ENCODE assay signal across 8 cellular contexts in the genomic region with DNA sequence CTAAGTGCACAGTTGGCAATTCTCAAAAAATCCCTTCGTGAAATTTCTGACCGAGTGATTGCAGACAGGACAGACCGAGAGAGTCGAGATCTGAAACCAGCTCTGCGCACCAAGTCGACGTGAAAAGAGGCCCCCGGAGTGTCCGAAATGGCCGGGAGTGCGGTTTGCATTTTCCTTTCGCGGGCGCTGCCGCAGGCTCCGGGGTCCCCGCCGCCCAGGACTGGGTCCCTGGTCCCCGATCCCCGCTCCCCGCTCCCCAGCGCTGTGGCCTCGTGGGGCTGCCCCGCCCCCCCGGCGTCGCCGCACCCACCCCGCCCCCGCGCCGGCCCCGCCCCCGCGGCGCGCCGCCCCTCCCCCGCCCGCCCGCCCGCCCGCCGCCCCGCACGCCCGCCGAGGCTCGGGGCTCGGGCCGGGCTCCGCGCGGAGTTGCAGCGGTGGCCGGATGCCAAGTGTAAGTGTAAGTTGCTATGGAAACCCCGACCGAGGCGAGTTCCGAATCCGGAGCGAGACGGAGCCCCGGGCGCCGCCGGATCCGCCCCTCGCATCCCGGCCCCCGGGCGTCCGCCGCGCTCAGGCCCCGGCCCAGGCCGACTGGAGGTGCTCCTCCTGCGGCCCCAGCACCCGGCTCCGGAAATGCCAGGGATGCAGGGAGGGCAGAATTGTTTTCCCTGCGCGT. TPM values are rescaled to one million over a fixed set of nuclear protein-coding genes. Genes with fewer than 3 reads are reported as not detected.
DNase-seq lines count a peak whose midpoint lies in the region; ATAC-seq and TF ChIP-seq lines count a peak whose summit lies in the region.

No MANE protein-coding gene starts in this region.

- H3K27me3 ChIP-seq in BJ (ENCODE audit: control insufficient read depth, insufficient read depth, low read length) (peaks cover 14% of the 10 kb centered on the region), OCI-LY1 (ENCODE audit: insufficient read depth, low read length) (peaks cover 3% of the 10 kb centered on the region; the same call in 1 of the 2 replicates), mononuclear cell (ENCODE audit: insufficient read depth, low read length) (peaks cover 38% of the 10 kb centered on the region), suprapubic skin (peaks cover 29% of the 10 kb centered on the region)

- H3F3A ChIP-seq in OCI-LY1 (ENCODE audit: insufficient read depth, low read length), result no peaks in the 10 kb centered on the region

- H3K36me3 ChIP-seq in BJ (ENCODE audit: control insufficient read depth, insufficient read depth, low read length), result peaks cover 4% of the 10 kb centered on the region
- H3K36me3 ChIP-seq in OCI-LY1 (ENCODE audit: insufficient read depth, low read length), result peaks cover 19% of the 10 kb centered on the region
- peaks cover 13% of the 10 kb centered on the region for H3K36me3 ChIP-seq in suprapubic skin

- H3K9me3 ChIP-seq in OCI-LY1 (ENCODE audit: low read length) (no peaks in the 10 kb centered on the region), mononuclear cell (ENCODE audit: low read depth, low read length) (no peaks in the 10 kb centered on the region), suprapubic skin (no peaks in the 10 kb centered on the region)

- POLR2A ChIA-PET in BJ (lab: Charles Lee), result interaction anchor here (0.6 kb wide), 1 partner anchor 10 kb away, joined by 3 read pairs; no protein-coding TSS in a partner anchor

- H3K79me2 ChIP-seq in OCI-LY1 (ENCODE audit: insufficient read depth, low read length), result no peaks in the 10 kb centered on the region

- under 1% methylated on average over 15 of the region's 82 CpGs for WGBS in suprapubic skin

- TF ChIP-seq EP300 in suprapubic skin (IDR thresholded peaks at IDR 0.05), result no peak

- no peak overlapping the region for H2AFZ ChIP-seq in OCI-LY1 (ENCODE audit: low read length)

- no peaks in the 10 kb centered on the region; the same call in 1 of the 2 replicates for H3K9me2 ChIP-seq in OCI-LY1 (ENCODE audit: low read depth, low read length)

- no peak for TF ChIP-seq POLR2A in erythroblast (IDR thresholded peaks at IDR 0.05; ENCODE audit: low read length)
- no peak for TF ChIP-seq POLR2A in suprapubic skin (IDR thresholded peaks at IDR 0.05)

- H3K9ac ChIP-seq in OCI-LY1 (ENCODE audit: low read length), result peak overlapping the region; percentile 61

- ATAC-seq in GM19035 (IDR thresholded peaks at IDR 0.05; ENCODE audit: unreplicated experiment) (peak; percentile 48), HG03139 (IDR thresholded peaks at IDR 0.05; ENCODE audit: unreplicated experiment) (peak; percentile 43)

- H3K4me1 ChIP-seq in OCI-LY1 (ENCODE audit: insufficient read depth, low read length, severe bottlenecking), result peaks cover 35% of the 10 kb centered on the region
- peaks cover 31% of the 10 kb centered on the region for H3K4me1 ChIP-seq in mononuclear cell (ENCODE audit: insufficient read depth, low read length)
- peaks cover 29% of the 10 kb centered on the region for H3K4me1 ChIP-seq in suprapubic skin

- H3K27ac ChIP-seq in OCI-LY1 (ENCODE audit: low read depth, low read length, poor library complexity, severe bottlenecking) (no peak overlapping the region), suprapubic skin (peak overlapping the region; percentile 72)

- no peak for DNase-seq in BJ (ENCODE audit: low read depth)
- DNase-seq in activated T-cell treated with anti-CD3 and anti-CD28 coated beads, Interleukin-2, amount 50 U/mL, for 48 hours, result peak; percentile 64 to 73
- DNase-seq in erythroblast (lab: John Stamatoyannopoulos, UW), result peak; percentile 83 to 92
- DNase-seq in suprapubic skin (ENCODE audit: low spot score in 2 of 2), result peak; percentile 82 to 84

- peak overlapping the region; percentile 99 for H3K4me2 ChIP-seq in OCI-LY1 (ENCODE audit: low read length)

- H3K4me3 ChIP-seq in BJ (ENCODE audit: low read depth, low read length) (peak overlapping the region; percentile 57), OCI-LY1 (ENCODE audit: low read depth, low read length, poor library complexity, severe bottlenecking) (peak overlapping the region; percentile 68), mononuclear cell (ENCODE audit: low read length) (peak overlapping the region; percentile 47), suprapubic skin (peak overlapping the region; percentile 69)

- TF ChIP-seq CTCF in BJ (IDR thresholded peaks at IDR 0.05; ENCODE audit: insufficient read depth, low read depth, low read length) (no peak), OCI-LY1 (IDR thresholded peaks at IDR 0.05; ENCODE audit: low read length) (no peak), suprapubic skin (IDR thresholded peaks at IDR 0.05) (no peak)

- peaks cover 3% of the 10 kb centered on the region; the same call in 1 of the 2 replicates for H4K20me1 ChIP-seq in OCI-LY1 (ENCODE audit: insufficient read depth, low read length)

- CTCF ChIA-PET in BJ (lab: Yijun Ruan, JAX), result interaction anchor here (1.4 kb wide), 1 partner anchor 12 kb away, joined by 3 read pairs; no protein-coding TSS in a partner anchor

RNA-seq across cellular contexts. Expression of a gene that starts 4.5 kb away (rescaled TPM):
- 20.3 and 44.3 TPM in 2 replicates for polyA plus RNA-seq in BJ (2011; rRNA removed)
- 23.2 and 36.4 TPM in 2 replicates for polyA minus RNA-seq in BJ (2011; rRNA and poly(A)+ RNA removed)
- total RNA-seq in mononuclear cell (67.4 TPM), suprapubic skin (10 to 100 TPM; 24.4 to 55.3 (median 38.5) TPM)

RNA-seq across cellular contexts. Expression of a gene that starts 9.2 kb away (rescaled TPM):
- polyA plus RNA-seq in BJ (2011; rRNA removed), result 20.9 and 45.9 TPM in 2 replicates
- 3.0 and 3.2 TPM in 2 replicates for polyA minus RNA-seq in BJ (2011; rRNA and poly(A)+ RNA removed)
- 21.5 TPM for total RNA-seq in mononuclear cell
- total RNA-seq in suprapubic skin, result 10 to 100 TPM; 32.9 to 46.7 (median 37.1) TPM

RNA-seq across cellular contexts. Expression of a gene that starts 19.9 kb away (rescaled TPM):
- not detected in 2 replicates for polyA plus RNA-seq in BJ (2011; rRNA removed)
- not detected in 2 replicates for polyA minus RNA-seq in BJ (2011; rRNA and poly(A)+ RNA removed)
- not detected for total RNA-seq in mononuclear cell
- 1 to 10 TPM in 1 of 4 donors, under 1 TPM in 2, not detected in 1; 0.34 to 1.1 (median 0.72) TPM for total RNA-seq in suprapubic skin
